Comparison of ENCODE assay signal across 1 cellular context in the genomic region with DNA sequence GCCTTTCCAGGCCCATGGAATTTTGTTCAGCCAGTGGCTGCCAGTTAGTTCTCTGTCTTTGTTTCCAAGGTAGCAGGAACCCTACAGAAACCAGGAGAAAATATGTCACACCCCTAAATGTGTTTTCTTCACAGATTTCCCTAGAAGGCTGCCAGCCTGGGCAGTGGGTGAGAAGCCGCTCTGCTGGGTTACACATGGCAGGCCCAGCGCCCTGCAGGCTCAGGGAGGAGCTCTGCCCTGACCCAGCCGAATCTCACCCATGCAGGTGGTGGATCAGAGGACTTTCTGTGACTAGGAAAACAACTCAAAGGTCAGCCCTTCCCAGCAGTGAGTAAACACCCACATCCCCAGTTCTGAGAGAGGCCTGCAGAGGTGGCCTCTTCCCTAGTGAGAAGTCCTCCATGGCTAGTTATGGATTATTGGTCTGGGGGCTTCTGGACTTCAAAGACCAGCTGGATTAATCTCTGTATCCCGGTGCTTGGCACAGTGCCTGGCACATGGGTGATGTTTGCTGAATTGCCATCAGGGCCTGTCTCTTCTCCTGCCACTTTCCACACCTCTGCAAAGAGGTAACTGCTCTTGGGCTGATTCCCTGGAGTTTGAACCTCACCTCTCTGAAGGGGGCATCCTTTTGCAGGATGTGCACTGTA.
A peak's percentile ranks its signal among the peaks of the same experiment; 100 is the strongest.
TF ChIP-seq lines count a peak whose summit lies in the region.

No MANE protein-coding gene starts in this region.

TF ChIP-seq in HepG2, 621 proteins besides CTCF, POLR2A, EP300 and RAD21 (continued from another document and continues in another):
- TF ChIP-seq, protein P1, sequence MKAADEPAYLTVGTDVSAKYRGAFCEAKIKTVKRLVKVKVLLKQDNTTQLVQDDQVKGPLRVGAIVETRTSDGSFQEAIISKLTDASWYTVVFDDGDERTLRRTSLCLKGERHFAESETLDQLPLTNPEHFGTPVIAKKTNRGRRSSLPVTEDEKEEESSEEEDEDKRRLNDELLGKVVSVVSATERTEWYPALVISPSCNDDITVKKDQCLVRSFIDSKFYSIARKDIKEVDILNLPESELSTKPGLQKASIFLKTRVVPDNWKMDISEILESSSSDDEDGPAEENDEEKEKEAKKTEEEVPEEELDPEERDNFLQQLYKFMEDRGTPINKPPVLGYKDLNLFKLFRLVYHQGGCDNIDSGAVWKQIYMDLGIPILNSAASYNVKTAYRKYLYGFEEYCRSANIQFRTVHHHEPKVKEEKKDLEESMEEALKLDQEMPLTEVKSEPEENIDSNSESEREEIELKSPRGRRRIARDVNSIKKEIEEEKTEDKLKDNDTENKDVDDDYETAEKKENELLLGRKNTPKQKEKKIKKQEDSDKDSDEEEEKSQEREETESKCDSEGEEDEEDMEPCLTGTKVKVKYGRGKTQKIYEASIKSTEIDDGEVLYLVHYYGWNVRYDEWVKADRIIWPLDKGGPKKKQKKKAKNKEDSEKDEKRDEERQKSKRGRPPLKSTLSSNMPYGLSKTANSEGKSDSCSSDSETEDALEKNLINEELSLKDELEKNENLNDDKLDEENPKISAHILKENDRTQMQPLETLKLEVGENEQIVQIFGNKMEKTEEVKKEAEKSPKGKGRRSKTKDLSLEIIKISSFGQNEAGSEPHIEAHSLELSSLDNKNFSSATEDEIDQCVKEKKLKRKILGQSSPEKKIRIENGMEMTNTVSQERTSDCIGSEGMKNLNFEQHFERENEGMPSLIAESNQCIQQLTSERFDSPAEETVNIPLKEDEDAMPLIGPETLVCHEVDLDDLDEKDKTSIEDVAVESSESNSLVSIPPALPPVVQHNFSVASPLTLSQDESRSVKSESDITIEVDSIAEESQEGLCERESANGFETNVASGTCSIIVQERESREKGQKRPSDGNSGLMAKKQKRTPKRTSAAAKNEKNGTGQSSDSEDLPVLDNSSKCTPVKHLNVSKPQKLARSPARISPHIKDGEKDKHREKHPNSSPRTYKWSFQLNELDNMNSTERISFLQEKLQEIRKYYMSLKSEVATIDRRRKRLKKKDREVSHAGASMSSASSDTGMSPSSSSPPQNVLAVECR (CRISPR knock-in tag; IDR thresholded peaks at IDR 0.05; ENCODE audit: borderline replicate concordance): peak; percentile 30; the same call in 1 of the 2 replicates
- TF ChIP-seq ZNF367 (CRISPR knock-in tag; IDR thresholded peaks at IDR 0.05; ENCODE audit: borderline replicate concordance): no peak
- TF ChIP-seq FOXA3 (CRISPR knock-in tag; IDR thresholded peaks at IDR 0.05): peak; percentile 98
- TF ChIP-seq ZNF83 (CRISPR knock-in tag; IDR thresholded peaks at IDR 0.05; ENCODE audit: borderline replicate concordance): no peak
- TF ChIP-seq, protein P2, sequence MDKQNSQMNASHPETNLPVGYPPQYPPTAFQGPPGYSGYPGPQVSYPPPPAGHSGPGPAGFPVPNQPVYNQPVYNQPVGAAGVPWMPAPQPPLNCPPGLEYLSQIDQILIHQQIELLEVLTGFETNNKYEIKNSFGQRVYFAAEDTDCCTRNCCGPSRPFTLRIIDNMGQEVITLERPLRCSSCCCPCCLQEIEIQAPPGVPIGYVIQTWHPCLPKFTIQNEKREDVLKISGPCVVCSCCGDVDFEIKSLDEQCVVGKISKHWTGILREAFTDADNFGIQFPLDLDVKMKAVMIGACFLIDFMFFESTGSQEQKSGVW (CRISPR knock-in tag; IDR thresholded peaks at IDR 0.05; ENCODE audit: borderline replicate concordance): no peak; the same call in 1 of the 2 replicates
- TF ChIP-seq, protein P3, sequence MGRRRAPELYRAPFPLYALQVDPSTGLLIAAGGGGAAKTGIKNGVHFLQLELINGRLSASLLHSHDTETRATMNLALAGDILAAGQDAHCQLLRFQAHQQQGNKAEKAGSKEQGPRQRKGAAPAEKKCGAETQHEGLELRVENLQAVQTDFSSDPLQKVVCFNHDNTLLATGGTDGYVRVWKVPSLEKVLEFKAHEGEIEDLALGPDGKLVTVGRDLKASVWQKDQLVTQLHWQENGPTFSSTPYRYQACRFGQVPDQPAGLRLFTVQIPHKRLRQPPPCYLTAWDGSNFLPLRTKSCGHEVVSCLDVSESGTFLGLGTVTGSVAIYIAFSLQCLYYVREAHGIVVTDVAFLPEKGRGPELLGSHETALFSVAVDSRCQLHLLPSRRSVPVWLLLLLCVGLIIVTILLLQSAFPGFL (CRISPR knock-in tag; IDR thresholded peaks at IDR 0.05): no peak
- no peak for TF ChIP-seq STAT5B (CRISPR knock-in tag; IDR thresholded peaks at IDR 0.05)
- TF ChIP-seq, protein P4, sequence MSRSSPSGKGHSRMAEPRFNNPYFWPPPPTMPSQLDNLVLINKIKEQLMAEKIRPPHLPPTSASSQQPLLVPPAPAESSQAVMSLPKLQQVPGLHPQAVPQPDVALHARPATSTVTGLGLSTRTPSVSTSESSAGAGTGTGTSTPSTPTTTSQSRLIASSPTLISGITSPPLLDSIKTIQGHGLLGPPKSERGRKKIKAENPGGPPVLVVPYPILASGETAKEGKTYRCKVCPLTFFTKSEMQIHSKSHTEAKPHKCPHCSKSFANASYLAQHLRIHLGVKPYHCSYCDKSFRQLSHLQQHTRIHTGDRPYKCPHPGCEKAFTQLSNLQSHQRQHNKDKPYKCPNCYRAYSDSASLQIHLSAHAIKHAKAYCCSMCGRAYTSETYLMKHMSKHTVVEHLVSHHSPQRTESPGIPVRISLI (CRISPR knock-in tag; IDR thresholded peaks at IDR 0.05; ENCODE audit: borderline replicate concordance): peak; percentile 62; the same call in 1 of the 2 replicates
- no peak for TF ChIP-seq ZBTB42 (CRISPR knock-in tag; IDR thresholded peaks at IDR 0.05)
- TF ChIP-seq ARNT (IDR thresholded peaks at IDR 0.05): no peak
- peak; percentile 26 for TF ChIP-seq CBX1 (IDR thresholded peaks at IDR 0.05; ENCODE audit: low read depth)
- no peak for TF ChIP-seq MYNN (CRISPR knock-in tag; IDR thresholded peaks at IDR 0.05; ENCODE audit: low read depth)
- TF ChIP-seq, protein P5, sequence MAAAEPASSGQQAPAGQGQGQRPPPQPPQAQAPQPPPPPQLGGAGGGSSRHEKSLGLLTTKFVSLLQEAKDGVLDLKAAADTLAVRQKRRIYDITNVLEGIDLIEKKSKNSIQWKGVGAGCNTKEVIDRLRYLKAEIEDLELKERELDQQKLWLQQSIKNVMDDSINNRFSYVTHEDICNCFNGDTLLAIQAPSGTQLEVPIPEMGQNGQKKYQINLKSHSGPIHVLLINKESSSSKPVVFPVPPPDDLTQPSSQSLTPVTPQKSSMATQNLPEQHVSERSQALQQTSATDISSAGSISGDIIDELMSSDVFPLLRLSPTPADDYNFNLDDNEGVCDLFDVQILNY (CRISPR knock-in tag; conservative IDR thresholded peaks at IDR 0.05): no peak
- no peak for TF ChIP-seq ZFYVE20 (CRISPR knock-in tag; IDR thresholded peaks at IDR 0.05; ENCODE audit: borderline replicate concordance, low read depth)
- TF ChIP-seq, protein P6, sequence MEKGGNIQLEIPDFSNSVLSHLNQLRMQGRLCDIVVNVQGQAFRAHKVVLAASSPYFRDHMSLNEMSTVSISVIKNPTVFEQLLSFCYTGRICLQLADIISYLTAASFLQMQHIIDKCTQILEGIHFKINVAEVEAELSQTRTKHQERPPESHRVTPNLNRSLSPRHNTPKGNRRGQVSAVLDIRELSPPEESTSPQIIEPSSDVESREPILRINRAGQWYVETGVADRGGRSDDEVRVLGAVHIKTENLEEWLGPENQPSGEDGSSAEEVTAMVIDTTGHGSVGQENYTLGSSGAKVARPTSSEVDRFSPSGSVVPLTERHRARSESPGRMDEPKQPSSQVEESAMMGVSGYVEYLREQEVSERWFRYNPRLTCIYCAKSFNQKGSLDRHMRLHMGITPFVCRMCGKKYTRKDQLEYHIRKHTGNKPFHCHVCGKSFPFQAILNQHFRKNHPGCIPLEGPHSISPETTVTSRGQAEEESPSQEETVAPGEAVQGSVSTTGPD (CRISPR knock-in tag; IDR thresholded peaks at IDR 0.05): no peak; the same call in 1 of the 2 replicates
- TF ChIP-seq SMARCE1 (IDR thresholded peaks at IDR 0.05; ENCODE audit: borderline replicate concordance): no peak
- TF ChIP-seq ZNF549 (CRISPR knock-in tag; IDR thresholded peaks at IDR 0.05): no peak
- TF ChIP-seq ZNF432 (CRISPR knock-in tag; IDR thresholded peaks at IDR 0.05; ENCODE audit: borderline replicate concordance): no peak
- TF ChIP-seq, protein P7, sequence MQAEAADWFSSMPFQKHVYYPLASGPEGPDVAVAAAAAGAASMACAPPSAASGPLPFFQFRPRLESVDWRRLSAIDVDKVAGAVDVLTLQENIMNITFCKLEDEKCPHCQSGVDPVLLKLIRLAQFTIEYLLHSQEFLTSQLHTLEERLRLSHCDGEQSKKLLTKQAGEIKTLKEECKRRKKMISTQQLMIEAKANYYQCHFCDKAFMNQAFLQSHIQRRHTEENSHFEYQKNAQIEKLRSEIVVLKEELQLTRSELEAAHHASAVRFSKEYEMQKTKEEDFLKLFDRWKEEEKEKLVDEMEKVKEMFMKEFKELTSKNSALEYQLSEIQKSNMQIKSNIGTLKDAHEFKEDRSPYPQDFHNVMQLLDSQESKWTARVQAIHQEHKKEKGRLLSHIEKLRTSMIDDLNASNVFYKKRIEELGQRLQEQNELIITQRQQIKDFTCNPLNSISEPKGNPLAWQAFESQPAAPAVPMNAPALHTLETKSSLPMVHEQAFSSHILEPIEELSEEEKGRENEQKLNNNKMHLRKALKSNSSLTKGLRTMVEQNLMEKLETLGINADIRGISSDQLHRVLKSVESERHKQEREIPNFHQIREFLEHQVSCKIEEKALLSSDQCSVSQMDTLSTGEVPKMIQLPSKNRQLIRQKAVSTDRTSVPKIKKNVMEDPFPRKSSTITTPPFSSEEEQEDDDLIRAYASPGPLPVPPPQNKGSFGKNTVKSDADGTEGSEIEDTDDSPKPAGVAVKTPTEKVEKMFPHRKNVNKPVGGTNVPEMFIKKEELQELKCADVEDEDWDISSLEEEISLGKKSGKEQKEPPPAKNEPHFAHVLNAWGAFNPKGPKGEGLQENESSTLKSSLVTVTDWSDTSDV (CRISPR knock-in tag; IDR thresholded peaks at IDR 0.05): no peak
- TF ChIP-seq ZNF44 (CRISPR knock-in tag; IDR thresholded peaks at IDR 0.05): no peak
- no peak for TF ChIP-seq PRPF4 (IDR thresholded peaks at IDR 0.05; ENCODE audit: low read depth, low read length, poor library complexity, severe bottlenecking)
- TF ChIP-seq, protein P8, sequence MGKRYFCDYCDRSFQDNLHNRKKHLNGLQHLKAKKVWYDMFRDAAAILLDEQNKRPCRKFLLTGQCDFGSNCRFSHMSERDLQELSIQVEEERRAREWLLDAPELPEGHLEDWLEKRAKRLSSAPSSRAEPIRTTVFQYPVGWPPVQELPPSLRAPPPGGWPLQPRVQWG (CRISPR knock-in tag; IDR thresholded peaks at IDR 0.05; ENCODE audit: borderline replicate concordance, low read depth): no peak
- peak; percentile 79 for TF ChIP-seq MEF2D (CRISPR knock-in tag; IDR thresholded peaks at IDR 0.05)
- TF ChIP-seq, protein P9, sequence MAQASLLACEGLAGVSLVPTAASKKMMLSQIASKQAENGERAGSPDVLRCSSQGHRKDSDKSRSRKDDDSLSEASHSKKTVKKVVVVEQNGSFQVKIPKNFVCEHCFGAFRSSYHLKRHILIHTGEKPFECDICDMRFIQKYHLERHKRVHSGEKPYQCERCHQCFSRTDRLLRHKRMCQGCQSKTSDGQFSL (CRISPR knock-in tag; IDR thresholded peaks at IDR 0.05): no peak
- TF ChIP-seq ZSCAN25 (CRISPR knock-in tag; IDR thresholded peaks at IDR 0.05): peak; percentile 91
- TF ChIP-seq, protein P10, sequence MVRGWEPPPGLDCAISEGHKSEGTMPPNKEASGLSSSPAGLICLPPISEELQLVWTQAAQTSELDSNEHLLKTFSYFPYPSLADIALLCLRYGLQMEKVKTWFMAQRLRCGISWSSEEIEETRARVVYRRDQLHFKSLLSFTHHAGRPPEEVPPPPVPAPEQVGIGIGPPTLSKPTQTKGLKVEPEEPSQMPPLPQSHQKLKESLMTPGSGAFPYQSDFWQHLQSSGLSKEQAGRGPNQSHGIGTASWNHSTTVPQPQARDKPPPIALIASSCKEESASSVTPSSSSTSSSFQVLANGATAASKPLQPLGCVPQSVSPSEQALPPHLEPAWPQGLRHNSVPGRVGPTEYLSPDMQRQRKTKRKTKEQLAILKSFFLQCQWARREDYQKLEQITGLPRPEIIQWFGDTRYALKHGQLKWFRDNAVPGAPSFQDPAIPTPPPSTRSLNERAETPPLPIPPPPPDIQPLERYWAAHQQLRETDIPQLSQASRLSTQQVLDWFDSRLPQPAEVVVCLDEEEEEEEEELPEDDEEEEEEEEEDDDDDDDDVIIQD (CRISPR knock-in tag; IDR thresholded peaks at IDR 0.05; ENCODE audit: low read depth): peak; percentile 65; the same call in 1 of the 2 replicates
- TF ChIP-seq EED (CRISPR knock-in tag; IDR thresholded peaks at IDR 0.05): no peak
- TF ChIP-seq, protein P11, sequence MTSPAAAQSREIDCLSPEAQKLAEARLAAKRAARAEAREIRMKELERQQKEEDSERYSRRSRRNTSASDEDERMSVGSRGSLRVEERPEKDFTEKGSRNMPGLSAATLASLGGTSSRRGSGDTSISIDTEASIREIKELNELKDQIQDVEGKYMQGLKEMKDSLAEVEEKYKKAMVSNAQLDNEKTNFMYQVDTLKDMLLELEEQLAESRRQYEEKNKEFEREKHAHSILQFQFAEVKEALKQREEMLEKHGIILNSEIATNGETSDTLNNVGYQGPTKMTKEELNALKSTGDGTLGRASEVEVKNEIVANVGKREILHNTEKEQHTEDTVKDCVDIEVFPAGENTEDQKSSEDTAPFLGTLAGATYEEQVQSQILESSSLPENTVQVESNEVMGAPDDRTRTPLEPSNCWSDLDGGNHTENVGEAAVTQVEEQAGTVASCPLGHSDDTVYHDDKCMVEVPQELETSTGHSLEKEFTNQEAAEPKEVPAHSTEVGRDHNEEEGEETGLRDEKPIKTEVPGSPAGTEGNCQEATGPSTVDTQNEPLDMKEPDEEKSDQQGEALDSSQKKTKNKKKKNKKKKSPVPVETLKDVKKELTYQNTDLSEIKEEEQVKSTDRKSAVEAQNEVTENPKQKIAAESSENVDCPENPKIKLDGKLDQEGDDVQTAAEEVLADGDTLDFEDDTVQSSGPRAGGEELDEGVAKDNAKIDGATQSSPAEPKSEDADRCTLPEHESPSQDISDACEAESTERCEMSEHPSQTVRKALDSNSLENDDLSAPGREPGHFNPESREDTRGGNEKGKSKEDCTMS (CRISPR knock-in tag; conservative IDR thresholded peaks at IDR 0.05): no peak
- TF ChIP-seq, protein P12, sequence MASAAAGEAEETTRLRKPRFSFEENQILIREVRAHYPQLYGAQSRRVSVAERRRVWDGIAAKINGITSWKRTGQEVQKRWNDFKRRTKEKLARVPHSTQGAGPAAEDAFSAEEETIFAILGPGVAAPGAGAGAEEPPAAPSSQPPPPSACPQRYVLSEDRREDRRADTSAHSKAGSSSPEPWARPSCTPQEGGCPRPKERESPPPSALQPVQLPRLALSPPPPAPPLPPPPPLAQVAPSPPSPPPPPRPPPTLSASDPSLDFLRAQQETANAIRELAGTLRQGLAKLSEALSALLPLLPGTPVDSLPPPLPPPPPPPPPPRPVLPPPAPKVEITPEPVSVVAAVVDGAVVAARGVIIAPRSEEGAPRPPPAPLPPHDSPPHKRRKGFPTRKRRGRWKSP (CRISPR knock-in tag; IDR thresholded peaks at IDR 0.05): peak; percentile 73; the same call in 1 of the 2 replicates
- no peak for TF ChIP-seq ZNF383 (CRISPR knock-in tag; IDR thresholded peaks at IDR 0.05; ENCODE audit: borderline replicate concordance)
- TF ChIP-seq ZNF33B (CRISPR knock-in tag; IDR thresholded peaks at IDR 0.05): 0 out of 2 replicates have a peak, but pooled peaks have one; percentile 68
- peak; percentile 21; the same call in 1 of the 2 replicates for TF ChIP-seq MAZ (IDR thresholded peaks at IDR 0.05; ENCODE audit: borderline replicate concordance, low read depth, low read length)
- no peak; the same call in 1 of the 2 replicates for TF ChIP-seq MAZ (CRISPR knock-in tag; IDR thresholded peaks at IDR 0.05; ENCODE audit: low read depth)
- peak; percentile 86; the same call in 1 of the 2 replicates for TF ChIP-seq ESRRA (CRISPR knock-in tag; IDR thresholded peaks at IDR 0.05; ENCODE audit: low read depth)
- peak; percentile 84 for TF ChIP-seq HMG20A (CRISPR knock-in tag; IDR thresholded peaks at IDR 0.05; ENCODE audit: borderline replicate concordance)
